Comparison of ENCODE assay signal across 22 cellular contexts in the genomic region with DNA sequence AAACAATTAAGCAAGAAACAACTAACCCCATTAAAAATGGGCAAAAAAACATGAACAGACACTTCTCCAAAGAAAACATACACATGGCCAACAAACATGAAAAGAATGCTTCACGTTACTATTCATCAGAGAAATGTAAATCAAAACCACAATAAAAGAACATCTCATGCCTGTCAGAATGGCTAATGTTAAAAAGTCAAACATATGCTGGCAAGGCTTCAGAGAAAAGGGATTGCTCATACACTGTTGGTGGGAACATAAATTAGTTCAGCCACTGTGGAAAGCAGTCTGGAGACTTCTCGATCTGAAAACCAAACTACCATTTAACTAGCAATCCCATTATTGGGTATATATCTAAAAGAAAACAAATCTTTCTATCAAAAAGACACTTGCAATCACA.
DNase-seq lines count a peak whose midpoint lies in the region; ATAC-seq and TF ChIP-seq lines count a peak whose summit lies in the region.
"Had no signal": no experiment of that assay in that cellular context is flagged by ENCODE, and none has a peak within 500 bp of the region (broad histone marks: within the 10 kb centered on the region; RNA-seq: fewer than 3 reads in every experiment).

No MANE protein-coding gene starts in this region.

- TF ChIP-seq CTCF in AG04449 (IDR thresholded peaks at IDR 0.05; ENCODE audit: insufficient read depth, low read length, missing control alignments) (no peak), brain microvascular endothelial cell (IDR thresholded peaks at IDR 0.05; ENCODE audit: low read depth, low read length, missing control alignments) (no peak), foreskin keratinocyte (conservative IDR thresholded peaks at IDR 0.05) (no peak)

- POLR2A ChIA-PET in AG04449 (lab: Yijun Ruan, JAX): no interaction called here

- in situ Hi-C loops in brain microvascular endothelial cell (cut with HindIII; ENCODE audit: low pct_ligation_motif_present, low sequenced_read_pairs): no loop called here

- no peaks in the 10 kb centered on the region for H3K36me3 ChIP-seq in brain microvascular endothelial cell (replicated peaks)
- H3K36me3 ChIP-seq: esophagus squamous epithelium had no signal

- H3K27ac ChIP-seq in brain microvascular endothelial cell (no peak overlapping the region), foreskin keratinocyte (no peak overlapping the region)
- H3K27ac ChIP-seq: A549, esophagus squamous epithelium, testis had no signal

- CTCF ChIA-PET in AG04449 (lab: Yijun Ruan, JAX): no interaction called here

- H3K4me1 ChIP-seq in foreskin keratinocyte: no peaks in the 10 kb centered on the region
- H3K4me1 ChIP-seq: A549, esophagus squamous epithelium, testis had no signal

- peak; percentile 59 for ATAC-seq in foreskin keratinocyte
- ATAC-seq in esophagus mucosa: no peak
- ATAC-seq in HG03045 (IDR thresholded peaks at IDR 0.05; ENCODE audit: unreplicated experiment): no peak
- ATAC-seq: A549; activated CD8-positive, alpha-beta T cell treated with anti-CD3 and anti-CD28 coated beads, Interleukin-2, amount 10 ng/mL, durations not matched to agents 7 days and 5 days; activated T-cell treated with anti-CD3 and anti-CD28 coated beads, Interleukin-2, amount 50 U/mL, for 72 hours; natural killer cell treated with Interleukin-12 subunit alpha and Interleukin-12 subunit beta and Interleukin-15 and Interleukin-18, amount 100 ng/mL, for 72 hours had no signal

- H3K4me3 ChIP-seq in AG04449 (ENCODE audit: low read depth, low read length) (no peak overlapping the region), brain microvascular endothelial cell (ENCODE audit: low read depth, low read length) (no peak overlapping the region)
- H3K4me3 ChIP-seq: A549, esophagus squamous epithelium, smooth muscle cell, testis had no signal

- DNase-seq in AG04449 (ENCODE audit: low read depth, low spot score): peak; percentile 7
- DNase-seq in HT1080 (ENCODE audit: low read depth): peak; percentile 59
- DNase-seq in brain microvascular endothelial cell: peak; percentile 4
- peak; percentile 67 to 77 for DNase-seq in foreskin keratinocyte
- no peak for DNase-seq in UCSD-AML1 (lab: John Stamatoyannopoulos, UW; ENCODE audit: unreplicated experiment)
- DNase-seq in DMS79 treated with DMSO at 0.1 percent for 48 hours (lab: John Stamatoyannopoulos, UW): no peak
- DNase-seq: activated CD8-positive, alpha-beta T cell treated with anti-CD3 and anti-CD28 coated beads, Interleukin-2, amount 10 ng/mL, durations not matched to agents 7 days and 5 days; activated naive CD8-positive, alpha-beta T cell treated with anti-CD3 and anti-CD28 coated beads, Interleukin-2, amount 10 ng/mL, durations not matched to agents 7 days and 5 days; activated T-cell treated with anti-CD3 and anti-CD28 coated beads, Interleukin-2, amount 50 U/mL, for 72 hours; CD4-positive, CD25-positive, alpha-beta regulatory T cell; esophagus squamous epithelium; MV-4-11; NCI-H2029 treated with DMSO at 0.1 percent for 48 hours; NCI-H510A treated with DMSO at 0.1 percent for 48 hours; SHP77 treated with DMSO at 0.1 percent for 48 hours; stimulated activated CD8-positive, alpha-beta memory T cell treated with anti-CD3 and anti-CD28 coated beads, Interleukin-4, amount 100 ng/mL, for 48 hours; testis had no signal

- H3K27me3 ChIP-seq in brain microvascular endothelial cell (replicated peaks): no peaks in the 10 kb centered on the region
- H3K27me3 ChIP-seq in foreskin keratinocyte: no peaks in the 10 kb centered on the region
- H3K27me3 ChIP-seq: esophagus squamous epithelium, testis had no signal

Comparison
In these comparisons a context has a peak if more than half of its experiments do, and no peak if none do; other contexts are left out.
1. DNase-seq: peak in AG04449 (single experiment), HT1080 (single experiment), brain microvascular endothelial cell (single experiment) and foreskin keratinocyte (2 of 2); none in UCSD-AML1 (single experiment) and DMS79 treated with DMSO at 0.1 percent for 48 hours (single experiment).